Comparison of ENCODE assay signal across 9 cellular contexts in genomic region chr4:136709897-136710296, GRCh38.
"Had no signal": no experiment of that assay in that cellular context is flagged by ENCODE, and none has a peak within 500 bp of the region (broad histone marks: within the 10 kb centered on the region; RNA-seq: fewer than 3 reads in every experiment).

No MANE protein-coding gene starts in this region.

- H3K4me1 ChIP-seq: HAP-1 had no signal

- H3K27ac ChIP-seq: GM23248, HL-60 had no signal

- H3K9me3 ChIP-seq: HAP-1 had no signal

- H3K4me3 ChIP-seq: GM23248, HAP-1 had no signal

- DNase-seq: GM23248, GOT3, H7, HFFc6, KBM-7 had no signal

- H3K9ac ChIP-seq: GM23248 had no signal

- H3K36me3 ChIP-seq: HAP-1 had no signal

- ATAC-seq: HCT116, HepG2 had no signal

- H2AFZ ChIP-seq: GM23248 had no signal
